ENCODE assay signal across 36 cellular contexts in the genomic region with DNA sequence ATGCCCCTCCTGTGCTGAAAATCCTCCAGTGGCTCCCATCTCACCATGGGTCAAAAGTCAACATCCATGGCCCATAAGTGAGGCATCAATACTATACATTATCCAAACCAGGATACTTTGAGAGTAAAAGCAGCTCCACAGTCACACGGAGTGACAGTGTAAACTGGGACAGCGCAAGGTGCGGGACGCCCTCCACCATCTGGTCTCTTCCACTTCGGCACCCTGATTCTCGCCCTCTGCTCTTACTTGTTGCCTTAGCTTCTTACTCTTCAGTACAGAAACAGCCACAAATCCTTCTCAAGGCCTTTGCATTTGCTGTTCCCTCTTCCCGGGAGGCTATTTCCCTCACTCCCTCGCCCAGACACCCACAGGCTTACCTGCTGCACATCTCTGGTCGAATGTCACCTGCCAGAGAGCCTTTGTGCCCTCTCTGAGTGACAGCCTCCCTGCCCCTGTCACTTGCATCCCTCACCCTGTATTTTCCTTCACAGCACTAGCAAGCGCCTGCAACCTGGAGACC. TPM values are rescaled to one million over a fixed set of nuclear protein-coding genes. Genes with fewer than 3 reads are reported as not detected.
"Had no signal": no experiment of that assay in that cellular context is flagged by ENCODE, and none has a peak within 500 bp of the region (broad histone marks: within the 10 kb centered on the region; RNA-seq: fewer than 3 reads in every experiment).

No MANE protein-coding gene starts in this region.

- H3K9me3 ChIP-seq: esophagus muscularis mucosa, gastroesophageal sphincter, heart left ventricle, mucosa of descending colon, ovary, psoas muscle, sigmoid colon, stomach, thyroid gland, vagina had no signal

- H3K36me3 Mint-ChIP-seq: memory B cell; mesothelial cell of epicardium; naive B cell; natural killer cell treated with Interleukin-12 subunit alpha and Interleukin-12 subunit beta and Interleukin-15 and Interleukin-18, amount 100 ng/mL, for 72 hours; stimulated activated effector memory CD8-positive, alpha-beta T cell treated with anti-CD3 and anti-CD28 coated beads, Interleukin-12 subunit alpha, Interleukin-12 subunit beta, amount 100 ng/mL, for 72 hours had no signal

- H3K27ac Mint-ChIP-seq: dendritic cell treated with granulocyte-macrophage colony-stimulating factor and Interleukin-4, amounts not matched to agents 40 ng/mL and 50 ng/mL, for 4 days; memory B cell; mesothelial cell of epicardium; natural killer cell treated with Interleukin-12 subunit alpha and Interleukin-12 subunit beta and Interleukin-15 and Interleukin-18, amount 100 ng/mL, for 72 hours; stimulated activated effector memory CD8-positive, alpha-beta T cell treated with anti-CD3 and anti-CD28 coated beads, Interleukin-12 subunit alpha, Interleukin-12 subunit beta, amount 100 ng/mL, for 72 hours had no signal

- H3K36me3 ChIP-seq: esophagus muscularis mucosa, gastroesophageal sphincter, heart left ventricle, ovary, sigmoid colon, stomach, thyroid gland, vagina had no signal

- H3K4me3 ChIP-seq: esophagus muscularis mucosa, gastroesophageal sphincter, heart left ventricle, hepatocyte, lung, mucosa of descending colon, ovary, psoas muscle, sigmoid colon, stomach, thyroid gland, vagina had no signal

- H3K4me3 Mint-ChIP-seq: dendritic cell treated with granulocyte-macrophage colony-stimulating factor and Interleukin-4, amounts not matched to agents 40 ng/mL and 50 ng/mL, for 4 days; memory B cell; mesothelial cell of epicardium; naive B cell; natural killer cell treated with Interleukin-12 subunit alpha and Interleukin-12 subunit beta and Interleukin-15 and Interleukin-18, amount 100 ng/mL, for 72 hours; stimulated activated effector memory CD8-positive, alpha-beta T cell treated with anti-CD3 and anti-CD28 coated beads, Interleukin-12 subunit alpha, Interleukin-12 subunit beta, amount 100 ng/mL, for 72 hours had no signal

- H2AFZ ChIP-seq: hepatocyte had no signal

- H3K4me2 ChIP-seq: hepatocyte had no signal

- H3K4me1 Mint-ChIP-seq: mesothelial cell of epicardium; stimulated activated effector memory CD8-positive, alpha-beta T cell treated with anti-CD3 and anti-CD28 coated beads, Interleukin-12 subunit alpha, Interleukin-12 subunit beta, amount 100 ng/mL, for 72 hours had no signal

- H3K9me3 Mint-ChIP-seq: dendritic cell treated with granulocyte-macrophage colony-stimulating factor and Interleukin-4, amounts not matched to agents 40 ng/mL and 50 ng/mL, for 4 days; memory B cell; mesothelial cell of epicardium; natural killer cell treated with Interleukin-12 subunit alpha and Interleukin-12 subunit beta and Interleukin-15 and Interleukin-18, amount 100 ng/mL, for 72 hours; stimulated activated effector memory CD8-positive, alpha-beta T cell treated with anti-CD3 and anti-CD28 coated beads, Interleukin-12 subunit alpha, Interleukin-12 subunit beta, amount 100 ng/mL, for 72 hours had no signal

- ATAC-seq: foreskin keratinocyte; gastroesophageal sphincter; heart left ventricle; left colon; mucosa of descending colon; natural killer cell treated with Interleukin-12 subunit alpha and Interleukin-12 subunit beta and Interleukin-15 and Interleukin-18, amount 100 ng/mL, for 72 hours; psoas muscle; right cardiac atrium had no signal

- H3K27ac ChIP-seq: esophagus muscularis mucosa, foreskin keratinocyte, gastroesophageal sphincter, heart left ventricle, hepatocyte, ovary, psoas muscle, sigmoid colon, stomach, thyroid gland, vagina had no signal

- H3K79me2 ChIP-seq: hepatocyte had no signal

- H3K4me1 ChIP-seq: esophagus muscularis mucosa, foreskin keratinocyte, gastroesophageal sphincter, heart left ventricle, psoas muscle, sigmoid colon, stomach, thyroid gland, vagina had no signal

- DNase-seq: effector CD8-positive, alpha-beta T cell; foreskin keratinocyte; heart left ventricle; left colon; mucosa of descending colon; naive B cell; occipital lobe; ovary; psoas muscle; right cardiac atrium; stimulated activated CD4-positive, alpha-beta T cell treated with anti-CD3 and anti-CD28 coated beads, Interleukin-2, amount 100 ng/mL, for 24 hours; stimulated activated CD4-positive, alpha-beta T cell treated with anti-CD3 and anti-CD28 coated beads, Interleukin-4, amount 100 ng/mL, for 24 hours; stimulated activated naive CD4-positive, alpha-beta T cell treated with Interleukin-2 at 50 U/mL for 16 hours; stomach; thyroid gland; trophoblast cell had no signal

- H3K27me3 ChIP-seq: ovary, thyroid gland, vagina had no signal

RNA-seq across cellular contexts. Expression of a gene that starts 19.9 kb away (rescaled TPM):
- total RNA-seq: endothelial cell of umbilical vein; epithelial cell of proximal tubule; esophagus muscularis mucosa; fibroblast of lung; foreskin keratinocyte; gastroesophageal sphincter; heart left ventricle; hepatocyte; kidney epithelial cell; left colon; liver; lung; mesothelial cell of epicardium; mucosa of descending colon; natural killer cell treated with Interleukin-12 subunit alpha and Interleukin-12 subunit beta and Interleukin-15 and Interleukin-18, amount 100 ng/mL, for 72 hours; occipital lobe; ovary; psoas muscle; renal cortical epithelial cell; right cardiac atrium; sigmoid colon; skeletal muscle tissue; stomach; subcutaneous adipose tissue; thyroid gland; ureter; vagina had no signal
- polyA plus RNA-seq: endothelial cell of umbilical vein, fibroblast of lung, foreskin keratinocyte, heart left ventricle, hepatocyte, liver, lung, ovary, psoas muscle, right cardiac atrium, sigmoid colon, stomach had no signal
